ENCODE assay signal across 6 cellular contexts in genomic region chr2:77271262-77271661, GRCh38.
"Had no signal": no experiment of that assay in that cellular context is flagged by ENCODE, and none has a peak within 500 bp of the region (broad histone marks: within the 10 kb centered on the region; RNA-seq: fewer than 3 reads in every experiment).

No MANE protein-coding gene starts in this region.

- H3K4me3 Mint-ChIP-seq: GM23338, H9, IgD-negative memory B cell had no signal

- H3K36me3 Mint-ChIP-seq: IgD-negative memory B cell had no signal

- H3K27ac ChIP-seq: HL-60 had no signal

- H2AFZ ChIP-seq: GM23338 had no signal

- H3K27me3 Mint-ChIP-seq: IgD-negative memory B cell had no signal

- DNase-seq: H9, HCEC 1CT had no signal

- ATAC-seq: GM23338, HepG2 had no signal

- H3K4me1 Mint-ChIP-seq: H9, IgD-negative memory B cell had no signal

- H3K27ac Mint-ChIP-seq: GM23338, IgD-negative memory B cell had no signal

- H3K4me2 ChIP-seq: GM23338 had no signal

- H3K4me3 ChIP-seq: GM23338 had no signal
